Comparison of ENCODE assay signal across 1 cellular context in the genomic region with DNA sequence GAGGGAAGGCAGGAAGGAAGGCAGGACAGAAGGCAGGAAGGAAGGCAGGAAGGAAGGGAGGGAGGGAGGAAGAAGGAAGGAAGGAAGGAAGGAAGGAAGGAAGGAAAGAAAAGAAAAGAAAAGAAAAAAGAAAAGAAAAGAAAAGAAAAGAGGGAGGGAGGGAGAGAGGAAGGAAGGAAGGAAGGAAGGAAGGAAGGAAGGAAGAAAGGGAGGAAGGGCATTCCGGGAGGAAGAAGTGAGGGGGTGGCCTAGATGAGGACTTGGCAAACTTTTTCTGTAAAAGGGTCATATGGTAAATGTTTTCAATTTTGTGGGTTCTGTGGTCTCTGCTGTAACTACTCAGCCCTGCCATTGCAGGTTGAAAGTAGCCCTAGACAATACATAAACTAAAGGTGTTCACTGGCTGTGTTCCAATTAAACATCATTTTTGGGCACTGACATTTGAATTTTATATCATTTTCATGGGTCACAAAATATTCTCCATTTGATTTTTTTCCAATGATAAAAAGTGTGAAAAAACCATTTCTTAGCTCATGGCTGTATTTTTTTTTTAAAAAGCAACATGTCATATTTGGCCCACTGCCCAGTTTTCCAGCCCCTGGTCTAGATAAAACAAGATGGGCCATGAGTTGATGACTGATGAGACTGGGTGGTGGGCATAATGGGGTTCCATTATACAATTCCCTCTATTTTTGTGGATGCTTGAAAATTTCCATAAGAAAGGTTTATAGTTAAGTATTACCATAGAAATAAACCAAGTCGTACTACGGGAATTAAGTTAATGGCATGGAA.
TF ChIP-seq lines count a peak whose summit lies in the region.

No MANE protein-coding gene starts in this region.

TF ChIP-seq in SK-N-SH, 30 proteins besides CTCF, POLR2A, EP300 and RAD21 (continued from another document):
- TF ChIP-seq, protein P1, sequence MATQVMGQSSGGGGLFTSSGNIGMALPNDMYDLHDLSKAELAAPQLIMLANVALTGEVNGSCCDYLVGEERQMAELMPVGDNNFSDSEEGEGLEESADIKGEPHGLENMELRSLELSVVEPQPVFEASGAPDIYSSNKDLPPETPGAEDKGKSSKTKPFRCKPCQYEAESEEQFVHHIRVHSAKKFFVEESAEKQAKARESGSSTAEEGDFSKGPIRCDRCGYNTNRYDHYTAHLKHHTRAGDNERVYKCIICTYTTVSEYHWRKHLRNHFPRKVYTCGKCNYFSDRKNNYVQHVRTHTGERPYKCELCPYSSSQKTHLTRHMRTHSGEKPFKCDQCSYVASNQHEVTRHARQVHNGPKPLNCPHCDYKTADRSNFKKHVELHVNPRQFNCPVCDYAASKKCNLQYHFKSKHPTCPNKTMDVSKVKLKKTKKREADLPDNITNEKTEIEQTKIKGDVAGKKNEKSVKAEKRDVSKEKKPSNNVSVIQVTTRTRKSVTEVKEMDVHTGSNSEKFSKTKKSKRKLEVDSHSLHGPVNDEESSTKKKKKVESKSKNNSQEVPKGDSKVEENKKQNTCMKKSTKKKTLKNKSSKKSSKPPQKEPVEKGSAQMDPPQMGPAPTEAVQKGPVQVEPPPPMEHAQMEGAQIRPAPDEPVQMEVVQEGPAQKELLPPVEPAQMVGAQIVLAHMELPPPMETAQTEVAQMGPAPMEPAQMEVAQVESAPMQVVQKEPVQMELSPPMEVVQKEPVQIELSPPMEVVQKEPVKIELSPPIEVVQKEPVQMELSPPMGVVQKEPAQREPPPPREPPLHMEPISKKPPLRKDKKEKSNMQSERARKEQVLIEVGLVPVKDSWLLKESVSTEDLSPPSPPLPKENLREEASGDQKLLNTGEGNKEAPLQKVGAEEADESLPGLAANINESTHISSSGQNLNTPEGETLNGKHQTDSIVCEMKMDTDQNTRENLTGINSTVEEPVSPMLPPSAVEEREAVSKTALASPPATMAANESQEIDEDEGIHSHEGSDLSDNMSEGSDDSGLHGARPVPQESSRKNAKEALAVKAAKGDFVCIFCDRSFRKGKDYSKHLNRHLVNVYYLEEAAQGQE (IDR thresholded peaks at IDR 0.05; ENCODE audit: low read depth, low read length) = no peak
- TF ChIP-seq TAF1 (IDR thresholded peaks at IDR 0.05; ENCODE audit: borderline replicate concordance, low read depth, low read length) (no peak), FOSL2 (IDR thresholded peaks at IDR 0.05; ENCODE audit: borderline replicate concordance, low read depth) (no peak), MEF2A (IDR thresholded peaks at IDR 0.05; ENCODE audit: borderline replicate concordance, low read depth) (no peak), PBX3 (IDR thresholded peaks at IDR 0.05) (no peak)
